In genomic region chr2:28387082-28387960, GRCh38 we compare ENCODE assay signal across 16 cellular contexts. TPM values are rescaled to one million over a fixed set of nuclear protein-coding genes. Genes with fewer than 3 reads are reported as not detected.
DNase-seq lines count a peak whose midpoint lies in the region; ATAC-seq, FAIRE-seq and TF ChIP-seq lines count a peak whose summit lies in the region.
"Had no signal": no experiment of that assay in that cellular context is flagged by ENCODE, and none has a peak within 500 bp of the region (broad histone marks: within the 10 kb centered on the region; RNA-seq: fewer than 3 reads in every experiment).

No MANE protein-coding gene starts in this region.

- no peak for ATAC-seq in activated T-cell treated with anti-CD3 and anti-CD28 coated beads, Interleukin-2, amount 50 U/mL, for 72 hours (replicated peaks in 1 of 2)
- ATAC-seq: activated naive CD4-positive, alpha-beta T cell treated with anti-CD3 and anti-CD28 coated beads, Interleukin-2, amount 50 U/mL, for 72 hours had no signal

- peak overlapping the region in 1 of 2 donors; percentile 23 for H3K4me3 Mint-ChIP-seq in activated T-cell treated with anti-CD3 and anti-CD28 coated beads, Interleukin-2, amount 50 U/mL, for 72 hours
- H3K4me3 Mint-ChIP-seq: T-helper 2 cell treated with Interferon-gamma antibody and Interleukin-4, amounts not matched to agents 5 μg/mL and 100 μg/mL, for 36 hours had no signal

- H3K4me1 ChIP-seq in tibial artery: peaks cover 0 to 15% (median 7%) of the 10 kb centered on the region in 4 donors

- FAIRE-seq in urothelium cell line (lab: Jason Lieb, UNC): peak; percentile 40

- H3K36me3 Mint-ChIP-seq in activated T-cell treated with anti-CD3 and anti-CD28 coated beads, Interleukin-2, amount 50 U/mL, for 72 hours (ENCODE audit: insufficient read depth in 2 of 2): peaks cover 2% of the 10 kb centered on the region in 2 donors

- no peaks in the 10 kb centered on the region for H3K27me3 Mint-ChIP-seq in activated T-cell treated with anti-CD3 and anti-CD28 coated beads, Interleukin-2, amount 50 U/mL, for 72 hours (ENCODE audit: low read depth)

- H3K9me3 Mint-ChIP-seq in activated T-cell treated with anti-CD3 and anti-CD28 coated beads, Interleukin-2, amount 50 U/mL, for 72 hours: no peaks in the 10 kb centered on the region
- H3K9me3 Mint-ChIP-seq: T-helper 2 cell treated with Interferon-gamma antibody and Interleukin-4, amounts not matched to agents 5 μg/mL and 100 μg/mL, for 36 hours had no signal

- H3K27ac Mint-ChIP-seq in activated T-cell treated with anti-CD3 and anti-CD28 coated beads, Interleukin-2, amount 50 U/mL, for 72 hours: peak overlapping the region; percentile 49
- H3K27ac Mint-ChIP-seq: activated naive CD4-positive, alpha-beta T cell treated with anti-CD3 and anti-CD28 coated beads, Interleukin-2, amount 50 U/mL, for 72 hours; T-helper 2 cell treated with Interferon-gamma antibody and Interleukin-4, amounts not matched to agents 5 μg/mL and 100 μg/mL, for 36 hours had no signal

- peak overlapping the region; percentile 70 for H3K27ac ChIP-seq in epithelial cell of prostate
- H3K27ac ChIP-seq in tibial artery: no peak overlapping the region

- no peaks in the 10 kb centered on the region for H3K9me3 ChIP-seq in tibial artery
- H3K9me3 ChIP-seq: thoracic aorta had no signal

- H3K36me3 ChIP-seq in tibial artery: no peaks in the 10 kb centered on the region
- H3K36me3 ChIP-seq: thoracic aorta had no signal

- peaks cover 51% of the 10 kb centered on the region for H3K4me1 Mint-ChIP-seq in activated T-cell treated with anti-CD3 and anti-CD28 coated beads, Interleukin-2, amount 50 U/mL, for 72 hours (ENCODE audit: low read depth)

- H3K27me3 ChIP-seq in tibial artery: no peaks in the 10 kb centered on the region

- intact Hi-C loops in tibial artery (cut with DNase I; ENCODE audit: low total_unique reads): no loop called here

- DNase-seq in activated T-cell treated with anti-CD3 and anti-CD28 coated beads, Interleukin-2, amount 50 U/mL, for 72 hours: no peak
- no peak for DNase-seq in activated T-cell treated with anti-CD3 and anti-CD28 coated beads for 4 hours
- peak; percentile 54 to 80 for DNase-seq in SW 1271 (lab: John Stamatoyannopoulos, UW)
- no peak for DNase-seq in epithelial cell of prostate (ENCODE audit: low read depth, low spot score)
- peak; percentile 68 for DNase-seq in urothelium cell line (ENCODE audit: low spot score)
- DNase-seq in tibial artery: no peak
- DNase-seq in activated effector memory CD4-positive, alpha-beta T cell treated with Interleukin-2 at 50 U/mL for 16 hours: no peak
- DNase-seq in DMS 273 treated with DMSO at 0.1 percent for 48 hours (lab: John Stamatoyannopoulos, UW): no peak
- DNase-seq: NCI-H1092 treated with DMSO at 0.1 percent for 48 hours, NCI-H345, occipital lobe, OCI-M1 had no signal

- no peak overlapping the region for H3K4me3 ChIP-seq in tibial artery
- H3K4me3 ChIP-seq: coronary artery, thoracic aorta had no signal

- no peak for TF ChIP-seq CTCF in tibial artery (IDR thresholded peaks at IDR 0.05)

RNA-seq across cellular contexts. Expression of gene FOSL2, which starts 5.3 kb away (rescaled TPM):
- 100 to 1,000 TPM; 176 to 248 TPM for total RNA-seq in activated T-cell treated with anti-CD3 and anti-CD28 coated beads, Interleukin-2, amount 50 U/mL, for 72 hours

Comparison
In these comparisons a context has a peak if more than half of its experiments do, and no peak if none do; other contexts are left out.
1. DNase-seq: peak in SW 1271 (2 of 2) and urothelium cell line (single experiment); none in activated T-cell treated with anti-CD3 and anti-CD28 coated beads, Interleukin-2, amount 50 U/mL, for 72 hours (0 of 2), activated T-cell treated with anti-CD3 and anti-CD28 coated beads for 4 hours (single experiment), epithelial cell of prostate (single experiment), tibial artery (0 of 2), activated effector memory CD4-positive, alpha-beta T cell treated with Interleukin-2 at 50 U/mL for 16 hours (single experiment) and DMS 273 treated with DMSO at 0.1 percent for 48 hours (single experiment).